In genomic region chr15:55279100-55279745, GRCh38 we compare ENCODE assay signal across 13 cellular contexts. TPM values are rescaled to one million over a fixed set of nuclear protein-coding genes. Genes with fewer than 3 reads are reported as not detected.
DNase-seq lines count a peak whose midpoint lies in the region; ATAC-seq, FAIRE-seq and TF ChIP-seq lines count a peak whose summit lies in the region.
"Had no signal": no experiment of that assay in that cellular context is flagged by ENCODE, and none has a peak within 500 bp of the region (broad histone marks: within the 10 kb centered on the region; RNA-seq: fewer than 3 reads in every experiment).

No MANE protein-coding gene starts in this region.

- H3K4me3 Mint-ChIP-seq in stimulated activated naive CD8-positive, alpha-beta T cell treated with anti-CD3 and anti-CD28 coated beads, Interleukin-15, Interleukin-2, amounts not matched to agents 100 ng/mL and 50 ng/mL, for 24 hours, result peak overlapping the region; percentile 69
- H3K4me3 Mint-ChIP-seq in activated CD8-positive, alpha-beta T cell treated with anti-CD3 and anti-CD28 coated beads for 36 hours, result peak overlapping the region; percentile 41

- DNase-seq in stimulated activated naive CD8-positive, alpha-beta T cell treated with anti-CD3 and anti-CD28 coated beads, Interleukin-15, Interleukin-2, amounts not matched to agents 100 U/mL and 50 U/mL, for 24 hours, result no peak
- DNase-seq in activated CD8-positive, alpha-beta T cell treated with anti-CD3 and anti-CD28 coated beads for 36 hours, result no peak
- DNase-seq in lower lobe of right lung (no peak), NCI-H2227 treated with DMSO at 0.1 percent for 48 hours (lab: John Stamatoyannopoulos, UW) (no peak), frontal cortex (ENCODE audit: low spot score in 2 of 2) (no peak)
- DNase-seq: anterior cingulate cortex, GF-D8, heart left ventricle had no signal

- peak overlapping the region; percentile 92 for H3K27ac Mint-ChIP-seq in stimulated activated naive CD8-positive, alpha-beta T cell treated with anti-CD3 and anti-CD28 coated beads, Interleukin-15, Interleukin-2, amounts not matched to agents 100 ng/mL and 50 ng/mL, for 24 hours
- peak overlapping the region; percentile 98 for H3K27ac Mint-ChIP-seq in activated CD8-positive, alpha-beta T cell treated with anti-CD3 and anti-CD28 coated beads for 36 hours

- CTCF ChIA-PET in activated CD8-positive, alpha-beta T cell treated with anti-CD3 and anti-CD28 coated beads for 36 hours (lab: Charles Lee), result interaction anchor here (0.6 to 2.0 kb wide), 5 partner anchors 8 to 61 kb away, joined by 3 to 6 read pairs (median 4); no protein-coding TSS in a partner anchor

- no peaks in the 10 kb centered on the region for H3K9me3 ChIP-seq in lower lobe of right lung
- H3K9me3 ChIP-seq: heart left ventricle had no signal

- peak overlapping the region; percentile 28 for H3K27ac ChIP-seq in lower lobe of right lung
- H3K27ac ChIP-seq: SK-N-MC had no signal

- peaks cover 95% of the 10 kb centered on the region for H3K4me1 Mint-ChIP-seq in stimulated activated naive CD8-positive, alpha-beta T cell treated with anti-CD3 and anti-CD28 coated beads, Interleukin-15, Interleukin-2, amounts not matched to agents 100 ng/mL and 50 ng/mL, for 24 hours (ENCODE audit: low read depth)
- peaks cover 87% of the 10 kb centered on the region for H3K4me1 Mint-ChIP-seq in activated CD8-positive, alpha-beta T cell treated with anti-CD3 and anti-CD28 coated beads for 36 hours (ENCODE audit: low read depth)

- no peak for FAIRE-seq in frontal cortex (lab: Jason Lieb, UNC)

- no peaks in the 10 kb centered on the region for H3K27me3 Mint-ChIP-seq in stimulated activated naive CD8-positive, alpha-beta T cell treated with anti-CD3 and anti-CD28 coated beads, Interleukin-15, Interleukin-2, amounts not matched to agents 100 ng/mL and 50 ng/mL, for 24 hours
- no peaks in the 10 kb centered on the region for H3K27me3 Mint-ChIP-seq in activated CD8-positive, alpha-beta T cell treated with anti-CD3 and anti-CD28 coated beads for 36 hours

- no peak for ATAC-seq in stimulated activated naive CD8-positive, alpha-beta T cell treated with anti-CD3 and anti-CD28 coated beads, Interleukin-15, Interleukin-2, amounts not matched to agents 100 U/mL and 50 U/mL, for 24 hours
- ATAC-seq in activated CD8-positive, alpha-beta T cell treated with anti-CD3 and anti-CD28 coated beads for 36 hours, result no peak
- ATAC-seq in lower lobe of right lung, result no peak
- no peak for ATAC-seq in HG02852 (IDR thresholded peaks at IDR 0.05; ENCODE audit: unreplicated experiment)
- ATAC-seq in HG03095 (IDR thresholded peaks at IDR 0.05; ENCODE audit: unreplicated experiment), result no peak
- ATAC-seq: left lobe of liver had no signal

- no peaks in the 10 kb centered on the region for H3K9me3 Mint-ChIP-seq in stimulated activated naive CD8-positive, alpha-beta T cell treated with anti-CD3 and anti-CD28 coated beads, Interleukin-15, Interleukin-2, amounts not matched to agents 100 ng/mL and 50 ng/mL, for 24 hours
- peaks cover 1% of the 10 kb centered on the region for H3K9me3 Mint-ChIP-seq in activated CD8-positive, alpha-beta T cell treated with anti-CD3 and anti-CD28 coated beads for 36 hours

- no peak for TF ChIP-seq CTCF in activated CD8-positive, alpha-beta T cell treated with anti-CD3 and anti-CD28 coated beads for 36 hours (IDR thresholded peaks at IDR 0.05)
- no peak for TF ChIP-seq CTCF in lower lobe of right lung (IDR thresholded peaks at IDR 0.05)

- no peak overlapping the region for H3K4me3 ChIP-seq in lower lobe of right lung
- H3K4me3 ChIP-seq: SK-N-MC had no signal

- no peaks in the 10 kb centered on the region for H3K27me3 ChIP-seq in lower lobe of right lung (ENCODE audit: low read depth)
- H3K27me3 ChIP-seq: heart left ventricle had no signal

- H3K4me1 ChIP-seq in lower lobe of right lung, result peaks cover 68% of the 10 kb centered on the region

- H3K36me3 Mint-ChIP-seq in stimulated activated naive CD8-positive, alpha-beta T cell treated with anti-CD3 and anti-CD28 coated beads, Interleukin-15, Interleukin-2, amounts not matched to agents 100 ng/mL and 50 ng/mL, for 24 hours (ENCODE audit: low read depth), result peaks cover 52% of the 10 kb centered on the region
- H3K36me3 Mint-ChIP-seq in activated CD8-positive, alpha-beta T cell treated with anti-CD3 and anti-CD28 coated beads for 36 hours (ENCODE audit: low read depth), result peaks cover 57% of the 10 kb centered on the region

- POLR2A ChIA-PET in activated CD8-positive, alpha-beta T cell treated with anti-CD3 and anti-CD28 coated beads for 36 hours (lab: Charles Lee), result interaction anchor here (1.0 to 5.1 kb wide), 8 partner anchors 8 to 82 kb away, joined by 3 to 30 read pairs (median 4); partner anchors contain the start of gene RSL24D1

- H3K36me3 ChIP-seq in lower lobe of right lung, result no peaks in the 10 kb centered on the region
- H3K36me3 ChIP-seq: heart left ventricle had no signal

- intact Hi-C loops in activated CD8-positive, alpha-beta T cell treated with anti-CD3 and anti-CD28 coated beads for 36 hours (cut with micrococcal nuclease), result loop anchor here (5.0 kb wide), 1 partner anchor 37 kb away; no protein-coding TSS in a partner anchor
- intact Hi-C loops in lower lobe of right lung (cut with DNase I), result no loop called here

RNA-seq across cellular contexts. Expression of gene RAB27A, which starts 10.4 kb away (rescaled TPM):
- total RNA-seq in activated CD8-positive, alpha-beta T cell treated with anti-CD3 and anti-CD28 coated beads for 36 hours, result 100 to 1,000 TPM; 122 to 125 TPM
- total RNA-seq in lower lobe of right lung (63.4 TPM), frontal cortex (8.2 TPM)

RNA-seq across cellular contexts. Expression of gene PIGBOS1, which starts 39.7 kb away (rescaled TPM):
- total RNA-seq in activated CD8-positive, alpha-beta T cell treated with anti-CD3 and anti-CD28 coated beads for 36 hours, result 10 to 100 TPM; 10.5 to 13.2 TPM
- total RNA-seq in lower lobe of right lung (13.8 TPM), frontal cortex (7.7 TPM)

RNA-seq across cellular contexts. Expression of gene PIGB, which starts 39.8 kb away (rescaled TPM):
- 10 to 100 TPM; 14.0 to 17.5 TPM for total RNA-seq in activated CD8-positive, alpha-beta T cell treated with anti-CD3 and anti-CD28 coated beads for 36 hours
- total RNA-seq in lower lobe of right lung (14.4 TPM), frontal cortex (6.1 TPM)
